1 cellular context compared by ENCODE assay signal in genomic region chr11:95923730-95924413, GRCh38.
TF ChIP-seq lines count a peak whose summit lies in the region.

TSS of gene MTMR2 (minus strand) at chr11:95924107. CDS start at chr11:95923954, 153 bp downstream.

TF ChIP-seq in K562, 482 proteins besides CTCF, POLR2A, EP300 and RAD21 (continued from another document and continues in another):
- TF ChIP-seq ZNF75A (CRISPR knock-in tag; IDR thresholded peaks at IDR 0.05) (no peak), ZNF3 (CRISPR knock-in tag; IDR thresholded peaks at IDR 0.05) (no peak), PCBP1 (IDR thresholded peaks at IDR 0.05; ENCODE audit: low read depth, low read length, poor library complexity, severe bottlenecking) (peak; percentile 81), KDM5B (IDR thresholded peaks at IDR 0.05; ENCODE audit: insufficient replicate concordance, low read depth, low read length) (peak; percentile 97), ZNF639 (CRISPR knock-in tag; conservative IDR thresholded peaks at IDR 0.05 in 1 of 2, IDR thresholded peaks at IDR 0.05 in 1 of 2) (0 out of 4 replicates have a peak, but pooled peaks of 1 of the 2 experiments have one; percentile 38), RNF2 (IDR thresholded peaks at IDR 0.05) (0 out of 2 replicates have a peak, but pooled peaks have one; percentile 55), ATF1 (CRISPR knock-in tag; IDR thresholded peaks at IDR 0.05) (no peak), ATF1 (tag; IDR thresholded peaks at IDR 0.05) (0 out of 2 replicates have a peak, but pooled peaks have one; percentile 31), SMAD2 (IDR thresholded peaks at IDR 0.05; ENCODE audit: low read depth, low read length) (no peak), MNT (conservative IDR thresholded peaks at IDR 0.05) (peak; percentile 11 to 34), POLR2G (IDR thresholded peaks at IDR 0.05; ENCODE audit: low read depth, low read length) (peak; percentile 98), E2F8 (IDR thresholded peaks at IDR 0.05; ENCODE audit: low read depth, partially characterized antibody) (peak; percentile 37), ZFX (CRISPR knock-in tag; IDR thresholded peaks at IDR 0.05) (peak; percentile 91), GMEB1 (CRISPR knock-in tag; IDR thresholded peaks at IDR 0.05) (peak; percentile 37; the same call in 1 of the 2 replicates), ZEB2 (IDR thresholded peaks at IDR 0.05) (peak; percentile 65; the same call in 1 of the 2 replicates), SMARCA4 (IDR thresholded peaks at IDR 0.05) (peak; percentile 35; the same call in 1 of the 2 replicates), ZSCAN32 (CRISPR knock-in tag; IDR thresholded peaks at IDR 0.05) (no peak), MBD2 (IDR thresholded peaks at IDR 0.05; ENCODE audit: borderline replicate concordance, low read depth) (peak; percentile 63), CREB3L1 (IDR thresholded peaks at IDR 0.05; ENCODE audit: borderline replicate concordance, low read depth) (peak; percentile 45; the same call in 1 of the 2 replicates), AFF4 (CRISPR knock-in tag; IDR thresholded peaks at IDR 0.05) (no peak; the same call in 1 of the 2 replicates), BDP1 (IDR thresholded peaks at IDR 0.05; ENCODE audit: insufficient read depth, insufficient read length) (no peak), POLR2H (tag; IDR thresholded peaks at IDR 0.05; ENCODE audit: low read depth) (peak; percentile 87), ZNF197 (CRISPR knock-in tag; IDR thresholded peaks at IDR 0.05; ENCODE audit: low read depth) (0 out of 2 replicates have a peak, but pooled peaks have one; percentile 20), FOXM1 (IDR thresholded peaks at IDR 0.05; ENCODE audit: low read depth) (no peak), FOXM1 (CRISPR knock-in tag; IDR thresholded peaks at IDR 0.05; ENCODE audit: low read depth) (no peak; the same call in 1 of the 2 replicates), TBL1XR1 (IDR thresholded peaks at IDR 0.05; ENCODE audit: low read length in 2 of 2) (peak; percentile 21 to 38; a peak in 2 of 4 replicates), U2AF1 (optimal IDR thresholded peaks at IDR 0.05; ENCODE audit: low read depth, low read length) (peak; percentile 62), UBTF (IDR thresholded peaks at IDR 0.05; ENCODE audit: borderline replicate concordance in 1 of 2, low read depth in 2 of 2, low read length in 2 of 2) (peak; percentile 86 to 92; a peak in 3 of 4 replicates), XRCC5 (IDR thresholded peaks at IDR 0.05; ENCODE audit: low read depth, low read length) (0 out of 2 replicates have a peak, but pooled peaks have one; percentile 34), GABPB1 (CRISPR knock-in tag; IDR thresholded peaks at IDR 0.05) (peak; percentile 93), HBP1 (CRISPR knock-in tag; IDR thresholded peaks at IDR 0.05) (0 out of 2 replicates have a peak, but pooled peaks have one; percentile 55), PTTG1 (tag; IDR thresholded peaks at IDR 0.05; ENCODE audit: low read depth) (no peak), REST (CRISPR knock-in tag; IDR thresholded peaks at IDR 0.05; ENCODE audit: low read depth) (0 out of 2 replicates have a peak, but pooled peaks have one; percentile 34), HDAC1 (IDR thresholded peaks at IDR 0.05) (peak in 1 of 2 experiments; percentile 74; a peak in 1 of 4 replicates), HNRNPLL (IDR thresholded peaks at IDR 0.05; ENCODE audit: low read depth, low read length, poor library complexity, severe bottlenecking) (peak; percentile 48), CREB1 (IDR thresholded peaks at IDR 0.05) (0 out of 2 replicates have a peak, but pooled peaks have one; percentile 11), CREB1 (CRISPR knock-in tag; IDR thresholded peaks at IDR 0.05) (no peak), NFIC (IDR thresholded peaks at IDR 0.05) (peak; percentile 65), ZNF586 (CRISPR knock-in tag; conservative IDR thresholded peaks at IDR 0.05) (no peak)
